Comparison of ENCODE assay signal across 1 cellular context in genomic region chr1:101247404-101248287, GRCh38.
TF ChIP-seq lines count a peak whose summit lies in the region.

No MANE protein-coding gene starts in this region.

TF ChIP-seq in GM12878, 131 proteins besides CTCF, POLR2A, EP300 and RAD21 (continued from another document and continues in another):
- TF ChIP-seq E2F8 (IDR thresholded peaks at IDR 0.05; ENCODE audit: low read depth, partially characterized antibody) (no peak), SIX5 (IDR thresholded peaks at IDR 0.05; ENCODE audit: low read depth, low read length, severe bottlenecking) (no peak), SREBF1 (IDR thresholded peaks at IDR 0.05; ENCODE audit: low read length) (no peak), ASH2L (IDR thresholded peaks at IDR 0.05; ENCODE audit: borderline replicate concordance, low read depth) (no peak), ETV6 (conservative IDR thresholded peaks at IDR 0.05 in 1 of 2, IDR thresholded peaks at IDR 0.05 in 1 of 2; ENCODE audit: borderline replicate concordance in 1 of 2, low read depth in 1 of 2) (peak in 1 of 2 experiments; percentile 43; a peak in 1 of 4 replicates), DPF2 (IDR thresholded peaks at IDR 0.05) (0 out of 2 replicates have a peak, but pooled peaks have one; percentile 69), MYB (IDR thresholded peaks at IDR 0.05; ENCODE audit: borderline replicate concordance, low read depth, low read length) (no peak), IKZF2 (IDR thresholded peaks at IDR 0.05) (peak; percentile 82 to 85), EGR1 (IDR thresholded peaks at IDR 0.05; ENCODE audit: borderline replicate concordance in 1 of 2, low read depth in 2 of 2, low read length in 2 of 2) (no peak), SKIL (IDR thresholded peaks at IDR 0.05; ENCODE audit: low read depth, poor library complexity, severe bottlenecking) (peak; percentile 97), RAD51 (IDR thresholded peaks at IDR 0.05) (peak; percentile 57; the same call in 1 of the 2 replicates), MEF2A (IDR thresholded peaks at IDR 0.05; ENCODE audit: insufficient read depth, low read depth, low read length) (peak; percentile 93), TCF3 (IDR thresholded peaks at IDR 0.05; ENCODE audit: borderline replicate concordance, insufficient read depth, low read depth, low read length) (peak; percentile 81; the same call in 1 of the 2 replicates), ZNF687 (IDR thresholded peaks at IDR 0.05) (no peak), RBBP5 (conservative IDR thresholded peaks at IDR 0.05) (no peak), NR2C1 (IDR thresholded peaks at IDR 0.05) (no peak), BRCA1 (IDR thresholded peaks at IDR 0.05; ENCODE audit: low read depth, low read length) (no peak), BCLAF1 (IDR thresholded peaks at IDR 0.05) (no peak), CHD2 (IDR thresholded peaks at IDR 0.05; ENCODE audit: borderline replicate concordance, low read depth, low read length) (no peak), ZNF384 (IDR thresholded peaks at IDR 0.05; ENCODE audit: borderline replicate concordance, low read depth, low read length) (no peak), YY1 (IDR thresholded peaks at IDR 0.05; ENCODE audit: low read depth, low read length) (peak; percentile 40; the same call in 1 of the 2 replicates), CBX5 (IDR thresholded peaks at IDR 0.05; ENCODE audit: low read depth) (0 out of 2 replicates have a peak, but pooled peaks have one; percentile 74), TARDBP (IDR thresholded peaks at IDR 0.05; ENCODE audit: borderline replicate concordance) (no peak), RELA (IDR thresholded peaks at IDR 0.05; ENCODE audit: borderline replicate concordance, partially characterized antibody) (no peak), ESRRA (IDR thresholded peaks at IDR 0.05; ENCODE audit: low read length) (no peak), PML (IDR thresholded peaks at IDR 0.05; ENCODE audit: low read length) (0 out of 2 replicates have a peak, but pooled peaks have one; percentile 42), SMARCA5 (IDR thresholded peaks at IDR 0.05) (no peak), FOXM1 (IDR thresholded peaks at IDR 0.05; ENCODE audit: low read depth, low read length) (peak; percentile 89), HDAC6 (IDR thresholded peaks at IDR 0.05; ENCODE audit: unreplicated experiment) (no peak), STAT1 (conservative IDR thresholded peaks at IDR 0.05) (no peak), TCF7 (IDR thresholded peaks at IDR 0.05; ENCODE audit: borderline replicate concordance) (peak; percentile 46; the same call in 1 of the 2 replicates), IKZF1 (conservative IDR thresholded peaks at IDR 0.05) (peak; percentile 61; the same call in 1 of the 2 replicates), SIN3A (IDR thresholded peaks at IDR 0.05; ENCODE audit: low read depth, low read length) (no peak), GABPA (IDR thresholded peaks at IDR 0.05; ENCODE audit: low read depth) (no peak), POLR2AphosphoS2 (IDR thresholded peaks at IDR 0.05; ENCODE audit: low read depth, low read length) (no peak), SRF (IDR thresholded peaks at IDR 0.05; ENCODE audit: low read depth in 2 of 2, low read length in 2 of 2) (no peak), TAF1 (IDR thresholded peaks at IDR 0.05; ENCODE audit: borderline replicate concordance, low read depth, low read length) (no peak)
- TF ChIP-seq, protein P1, sequence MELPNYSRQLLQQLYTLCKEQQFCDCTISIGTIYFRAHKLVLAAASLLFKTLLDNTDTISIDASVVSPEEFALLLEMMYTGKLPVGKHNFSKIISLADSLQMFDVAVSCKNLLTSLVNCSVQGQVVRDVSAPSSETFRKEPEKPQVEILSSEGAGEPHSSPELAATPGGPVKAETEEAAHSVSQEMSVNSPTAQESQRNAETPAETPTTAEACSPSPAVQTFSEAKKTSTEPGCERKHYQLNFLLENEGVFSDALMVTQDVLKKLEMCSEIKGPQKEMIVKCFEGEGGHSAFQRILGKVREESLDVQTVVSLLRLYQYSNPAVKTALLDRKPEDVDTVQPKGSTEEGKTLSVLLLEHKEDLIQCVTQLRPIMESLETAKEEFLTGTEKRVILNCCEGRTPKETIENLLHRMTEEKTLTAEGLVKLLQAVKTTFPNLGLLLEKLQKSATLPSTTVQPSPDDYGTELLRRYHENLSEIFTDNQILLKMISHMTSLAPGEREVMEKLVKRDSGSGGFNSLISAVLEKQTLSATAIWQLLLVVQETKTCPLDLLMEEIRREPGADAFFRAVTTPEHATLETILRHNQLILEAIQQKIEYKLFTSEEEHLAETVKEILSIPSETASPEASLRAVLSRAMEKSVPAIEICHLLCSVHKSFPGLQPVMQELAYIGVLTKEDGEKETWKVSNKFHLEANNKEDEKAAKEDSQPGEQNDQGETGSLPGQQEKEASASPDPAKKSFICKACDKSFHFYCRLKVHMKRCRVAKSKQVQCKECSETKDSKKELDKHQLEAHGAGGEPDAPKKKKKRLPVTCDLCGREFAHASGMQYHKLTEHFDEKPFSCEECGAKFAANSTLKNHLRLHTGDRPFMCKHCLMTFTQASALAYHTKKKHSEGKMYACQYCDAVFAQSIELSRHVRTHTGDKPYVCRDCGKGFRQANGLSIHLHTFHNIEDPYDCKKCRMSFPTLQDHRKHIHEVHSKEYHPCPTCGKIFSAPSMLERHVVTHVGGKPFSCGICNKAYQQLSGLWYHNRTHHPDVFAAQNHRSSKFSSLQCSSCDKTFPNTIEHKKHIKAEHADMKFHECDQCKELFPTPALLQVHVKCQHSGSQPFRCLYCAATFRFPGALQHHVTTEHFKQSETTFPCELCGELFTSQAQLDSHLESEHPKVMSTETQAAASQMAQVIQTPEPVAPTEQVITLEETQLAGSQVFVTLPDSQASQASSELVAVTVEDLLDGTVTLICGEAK (IDR thresholded peaks at IDR 0.05; ENCODE audit: borderline replicate concordance) = peak; percentile 42
- TF ChIP-seq, protein P2, sequence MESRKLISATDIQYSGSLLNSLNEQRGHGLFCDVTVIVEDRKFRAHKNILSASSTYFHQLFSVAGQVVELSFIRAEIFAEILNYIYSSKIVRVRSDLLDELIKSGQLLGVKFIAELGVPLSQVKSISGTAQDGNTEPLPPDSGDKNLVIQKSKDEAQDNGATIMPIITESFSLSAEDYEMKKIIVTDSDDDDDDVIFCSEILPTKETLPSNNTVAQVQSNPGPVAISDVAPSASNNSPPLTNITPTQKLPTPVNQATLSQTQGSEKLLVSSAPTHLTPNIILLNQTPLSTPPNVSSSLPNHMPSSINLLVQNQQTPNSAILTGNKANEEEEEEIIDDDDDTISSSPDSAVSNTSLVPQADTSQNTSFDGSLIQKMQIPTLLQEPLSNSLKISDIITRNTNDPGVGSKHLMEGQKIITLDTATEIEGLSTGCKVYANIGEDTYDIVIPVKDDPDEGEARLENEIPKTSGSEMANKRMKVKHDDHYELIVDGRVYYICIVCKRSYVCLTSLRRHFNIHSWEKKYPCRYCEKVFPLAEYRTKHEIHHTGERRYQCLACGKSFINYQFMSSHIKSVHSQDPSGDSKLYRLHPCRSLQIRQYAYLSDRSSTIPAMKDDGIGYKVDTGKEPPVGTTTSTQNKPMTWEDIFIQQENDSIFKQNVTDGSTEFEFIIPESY (IDR thresholded peaks at IDR 0.05) = no peak
- TF ChIP-seq, protein P3, sequence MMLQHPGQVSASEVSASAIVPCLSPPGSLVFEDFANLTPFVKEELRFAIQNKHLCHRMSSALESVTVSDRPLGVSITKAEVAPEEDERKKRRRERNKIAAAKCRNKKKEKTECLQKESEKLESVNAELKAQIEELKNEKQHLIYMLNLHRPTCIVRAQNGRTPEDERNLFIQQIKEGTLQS (IDR thresholded peaks at IDR 0.05; ENCODE audit: borderline replicate concordance, extremely low read depth, low read depth, low read length) = no peak
- TF ChIP-seq, protein P4, sequence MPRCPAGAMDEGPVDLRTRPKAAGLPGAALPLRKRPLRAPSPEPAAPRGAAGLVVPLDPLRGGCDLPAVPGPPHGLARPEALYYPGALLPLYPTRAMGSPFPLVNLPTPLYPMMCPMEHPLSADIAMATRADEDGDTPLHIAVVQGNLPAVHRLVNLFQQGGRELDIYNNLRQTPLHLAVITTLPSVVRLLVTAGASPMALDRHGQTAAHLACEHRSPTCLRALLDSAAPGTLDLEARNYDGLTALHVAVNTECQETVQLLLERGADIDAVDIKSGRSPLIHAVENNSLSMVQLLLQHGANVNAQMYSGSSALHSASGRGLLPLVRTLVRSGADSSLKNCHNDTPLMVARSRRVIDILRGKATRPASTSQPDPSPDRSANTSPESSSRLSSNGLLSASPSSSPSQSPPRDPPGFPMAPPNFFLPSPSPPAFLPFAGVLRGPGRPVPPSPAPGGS (IDR thresholded peaks at IDR 0.05; ENCODE audit: borderline replicate concordance, insufficient read depth, low read depth, low read length, poor library complexity, severe bottlenecking) = peak; percentile 74
